19 cellular contexts compared by ENCODE assay signal in genomic region chr9:123157216-123157615, GRCh38.
DNase-seq lines count a peak whose midpoint lies in the region; TF ChIP-seq lines count a peak whose summit lies in the region.
"Had no signal": no experiment of that assay in that cellular context is flagged by ENCODE, and none has a peak within 500 bp of the region (broad histone marks: within the 10 kb centered on the region; RNA-seq: fewer than 3 reads in every experiment).

No MANE protein-coding gene starts in this region.

- no peak overlapping the region for H3K4me3 ChIP-seq in mammary epithelial cell (replicated peaks in 1 of 3; ENCODE audit: insufficient read depth in 1 of 3, low read depth in 2 of 3, low read length in 3 of 3)
- no peak overlapping the region for H3K4me3 ChIP-seq in choroid plexus epithelial cell (ENCODE audit: low read depth, low read length)
- H3K4me3 ChIP-seq in fibroblast of villous mesenchyme (ENCODE audit: low read depth, low read length) = no peak overlapping the region
- H3K4me3 ChIP-seq in lower leg skin (ENCODE audit: low read depth, poor library complexity, severe bottlenecking) = no peak overlapping the region
- H3K4me3 ChIP-seq in testis = no peak overlapping the region
- H3K4me3 ChIP-seq: BLaER1 had no signal

- H4K20me1 ChIP-seq in mammary epithelial cell (ENCODE audit: insufficient read depth, low read length) = no peaks in the 10 kb centered on the region
- H4K20me1 ChIP-seq: BLaER1 had no signal

- intact Hi-C loops in MCF 10A (cut with micrococcal nuclease) = no loop called here
- intact Hi-C loops in mammary epithelial cell (cut with micrococcal nuclease) = no loop called here
- intact Hi-C loops in lower leg skin (cut with DNase I; ENCODE audit: low total_unique reads) = no loop called here
- intact Hi-C loops in testis (cut with DNase I; ENCODE audit: low total_unique reads) = no loop called here

- BruUV-seq in MCF 10A (replicated peaks; lab: Mats Ljungman, UMichigan) = no TSS peak
- BruUV-seq in mammary epithelial cell (replicated peaks; lab: Mats Ljungman, UMichigan) = no TSS peak

- H3K79me2 ChIP-seq in mammary epithelial cell (ENCODE audit: insufficient read depth, low read length) = no peaks in the 10 kb centered on the region

- H3K9me3 Mint-ChIP-seq in MCF 10A (ENCODE audit: unreplicated experiment) (no peaks in the 10 kb centered on the region), immature natural killer cell (no peaks in the 10 kb centered on the region)
- H3K9me3 Mint-ChIP-seq: HFFc6 had no signal

- no peak overlapping the region for H3K9ac ChIP-seq in mammary epithelial cell (ENCODE audit: insufficient read depth, low read length)
- H3K9ac ChIP-seq: BLaER1 had no signal

- H3K27me3 ChIP-seq in mammary epithelial cell (ENCODE audit: insufficient read depth, low read length) = no peaks in the 10 kb centered on the region
- H3K27me3 ChIP-seq in testis = no peaks in the 10 kb centered on the region
- H3K27me3 ChIP-seq: BLaER1 had no signal

- DNase-seq in MCF 10A (ENCODE audit: unreplicated experiment) (peak; percentile 8), mammary epithelial cell (no peak), choroid plexus epithelial cell (ENCODE audit: low read depth) (peak; percentile 79), fibroblast of villous mesenchyme (ENCODE audit: low read depth) (peak; percentile 7), lower leg skin (ENCODE audit: low spot score in 2 of 2) (no peak), OCI-M1 (lab: John Stamatoyannopoulos, UW) (no peak), testis (no peak), immature natural killer cell (no peak)
- DNase-seq: DMS 273 treated with DMSO at 0.1 percent for 48 hours, EL, HFFc6, KBM-7, NCI-H1048, NCI-H1694 treated with DMSO at 0.1 percent for 48 hours, NCI-H446 treated with DMSO at 0.1 percent for 48 hours, NCI-H748 treated with DMSO at 0.1 percent for 48 hours had no signal

- H2AFZ ChIP-seq in mammary epithelial cell (ENCODE audit: low read depth, low read length) = no peak overlapping the region

- TF ChIP-seq CTCF in MCF 10A (IDR thresholded peaks at IDR 0.05; ENCODE audit: unreplicated experiment) = no peak
- no peak for TF ChIP-seq CTCF in mammary epithelial cell (conservative IDR thresholded peaks at IDR 0.05 in 1 of 2, IDR thresholded peaks at IDR 0.05 in 1 of 2; ENCODE audit: extremely low read depth in 1 of 2, insufficient read depth in 1 of 2, low read depth in 1 of 2, low read length in 2 of 2)
- TF ChIP-seq CTCF in choroid plexus epithelial cell (conservative IDR thresholded peaks at IDR 0.05; ENCODE audit: low read depth, low read length) = no peak
- no peak for TF ChIP-seq CTCF in fibroblast of villous mesenchyme (IDR thresholded peaks at IDR 0.05; ENCODE audit: insufficient read depth, low read depth, low read length)
- no peak for TF ChIP-seq CTCF in lower leg skin (IDR thresholded peaks at IDR 0.05)
- TF ChIP-seq CTCF in testis (IDR thresholded peaks at IDR 0.05) = no peak

- no peak overlapping the region for H3K27ac Mint-ChIP-seq in MCF 10A (ENCODE audit: low read depth, unreplicated experiment)
- H3K27ac Mint-ChIP-seq in immature natural killer cell = no peak overlapping the region
- H3K27ac Mint-ChIP-seq: HFFc6 had no signal

- no peaks in the 10 kb centered on the region for H3K36me3 ChIP-seq in mammary epithelial cell (ENCODE audit: insufficient read depth, low read length)
- no peaks in the 10 kb centered on the region for H3K36me3 ChIP-seq in testis (ENCODE audit: low read depth, missing control alignments)

- CTCF ChIA-PET in MCF 10A (lab: Yijun Ruan, JAX) (interaction anchor here (0.6 kb wide), 1 partner anchor 53 kb away, joined by 12 read pairs; no protein-coding TSS in a partner anchor), mammary epithelial cell (lab: Charles Lee; ENCODE audit: low non-redundant PET) (no interaction called here)

- peaks cover 5% of the 10 kb centered on the region for H3K4me1 Mint-ChIP-seq in MCF 10A (ENCODE audit: insufficient read depth, unreplicated experiment)
- no peaks in the 10 kb centered on the region for H3K4me1 Mint-ChIP-seq in immature natural killer cell

- no peak overlapping the region for H3K4me2 ChIP-seq in mammary epithelial cell (ENCODE audit: insufficient read depth, low read depth, low read length)
- H3K4me2 ChIP-seq: BLaER1 had no signal

- in situ Hi-C loops in mammary epithelial cell (cut with MboI; ENCODE audit: low sequenced_read_pairs in 2 of 2) = no loop called here

- H3K4me1 ChIP-seq in mammary epithelial cell (ENCODE audit: insufficient read depth, low read length) (peaks cover 4% of the 10 kb centered on the region), testis (no peaks in the 10 kb centered on the region)
- H3K4me1 ChIP-seq: BLaER1 had no signal

- POLR2A ChIA-PET in MCF 10A (lab: Yijun Ruan, JAX) = interaction anchor here (0.6 kb wide), 1 partner anchor 247 kb away, joined by 3 read pairs; no protein-coding TSS in a partner anchor

- no peaks in the 10 kb centered on the region for H3K9me3 ChIP-seq in mammary epithelial cell (replicated peaks; ENCODE audit: insufficient read depth, low read length)
- H3K9me3 ChIP-seq in testis = no peaks in the 10 kb centered on the region

- H3K36me3 Mint-ChIP-seq in MCF 10A (ENCODE audit: insufficient read depth, unreplicated experiment) (no peaks in the 10 kb centered on the region), immature natural killer cell (peaks cover 3 to 7% (median 3%) of the 10 kb centered on the region in 3 donors)

- H3K27me3 Mint-ChIP-seq in MCF 10A (ENCODE audit: insufficient read depth, unreplicated experiment) = no peaks in the 10 kb centered on the region
- H3K27me3 Mint-ChIP-seq in immature natural killer cell (ENCODE audit: low read depth in 3 of 3) = no peaks in the 10 kb centered on the region

- TF ChIP-seq POLR2A in lower leg skin (IDR thresholded peaks at IDR 0.05) = no peak
- TF ChIP-seq POLR2A in testis (IDR thresholded peaks at IDR 0.05) = no peak

- no peak overlapping the region for H3K4me3 Mint-ChIP-seq in MCF 10A (ENCODE audit: unreplicated experiment)
- no peak overlapping the region for H3K4me3 Mint-ChIP-seq in immature natural killer cell
- H3K4me3 Mint-ChIP-seq: HFFc6 had no signal

- H3K27ac ChIP-seq in mammary epithelial cell (ENCODE audit: insufficient read depth, low read depth, low read length) = no peak overlapping the region
- H3K27ac ChIP-seq in testis = no peak overlapping the region
- H3K27ac ChIP-seq: 22Rv1, BLaER1, HL-60 had no signal

- dilution Hi-C loops in mammary epithelial cell (cut with HindIII; ENCODE audit: low sequenced_read_pairs) = no loop called here

- 85% methylated on average over 3 of the region's 3 CpGs for WGBS in mammary epithelial cell (ENCODE audit: low coverage, missing lambda C conversion rate)
- WGBS in lower leg skin, 2 donors = 76 to 98% methylated on average over 3 of the region's 3 CpGs
- 80 to 91% methylated on average over 3 of the region's 3 CpGs for WGBS in testis, 2 donors

Comparison
In these comparisons a context has a peak if more than half of its experiments do, and no peak if none do; other contexts are left out.
1. DNase-seq: peak in MCF 10A (single experiment), choroid plexus epithelial cell (single experiment) and fibroblast of villous mesenchyme (single experiment); none in mammary epithelial cell (single experiment), lower leg skin (0 of 2), OCI-M1 (single experiment), testis (single experiment) and immature natural killer cell (0 of 3).